In the genomic region with DNA sequence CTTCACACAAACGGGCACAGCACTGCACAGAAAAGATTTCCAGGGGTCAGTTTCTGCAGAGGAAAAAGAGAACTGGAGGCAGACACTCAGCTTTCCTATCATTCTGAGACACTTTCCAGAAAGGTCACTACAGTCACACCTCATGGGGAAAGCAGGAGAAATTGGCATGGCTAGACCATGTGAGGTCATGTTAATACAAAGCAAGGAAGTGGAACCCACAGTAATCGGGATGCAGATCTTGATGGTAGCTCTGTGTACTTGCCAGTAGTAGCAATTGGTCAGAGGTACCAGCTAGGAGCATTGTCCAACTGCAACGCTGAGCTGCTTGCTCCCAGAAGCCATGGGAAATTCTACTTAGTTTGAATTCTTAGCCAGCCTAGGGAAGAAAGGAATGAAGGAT, we compare ENCODE assay signal across 26 cellular contexts.
"Had no signal": no experiment of that assay in that cellular context is flagged by ENCODE, and none has a peak within 500 bp of the region (broad histone marks: within the 10 kb centered on the region; RNA-seq: fewer than 3 reads in every experiment).

No MANE protein-coding gene starts in this region.

- H3K4me3 ChIP-seq: heart left ventricle had no signal

- H3K27me3 ChIP-seq: brain microvascular endothelial cell, heart left ventricle had no signal

- H3K27ac ChIP-seq: brain microvascular endothelial cell, heart left ventricle, WERI-Rb-1 had no signal

- H3K36me3 ChIP-seq: brain microvascular endothelial cell, heart left ventricle, WERI-Rb-1 had no signal

- DNase-seq: activated B cell treated with CpG ODN at 0.5 μM for 24 hours; activated CD4-positive, alpha-beta T cell treated with anti-CD3 and anti-CD28 coated beads for 48 hours; activated CD4-positive, alpha-beta T cell treated with anti-CD3 and anti-CD28 coated beads, Interleukin-2, amount 50 U/mL, for 1 hour; activated CD4-positive, alpha-beta T cell treated with anti-CD3 and anti-CD28 coated beads, Interleukin-2, amount 50 U/mL, for 48 hours; activated CD8-positive, alpha-beta memory T cell treated with anti-CD3 and anti-CD28 coated beads for 24 hours; activated CD8-positive, alpha-beta T cell treated with anti-CD3 and anti-CD28 coated beads for 36 hours; activated effector memory CD4-positive, alpha-beta T cell treated with Interleukin-2 at 50 U/mL for 16 hours; activated gamma-delta T cell treated with Interleukin-2 at 50 U/mL for 16 hours; activated naive CD4-positive, alpha-beta T cell treated with anti-CD3 and anti-CD28 coated beads, Interleukin-2, amount 50 U/mL, for 16 hours; activated naive CD4-positive, alpha-beta T cell treated with Interleukin-2 at 50 U/mL for 16 hours; activated T-cell treated with anti-CD3 and anti-CD28 coated beads, Interleukin-2, amount 50 U/mL, for 4 hours; amniotic stem cell; anterior cingulate cortex; brain microvascular endothelial cell; cortex of kidney; effector CD8-positive, alpha-beta T cell; foreskin fibroblast; glutamatergic neuron; heart left ventricle; T-helper 1 cell; T-helper 17 cell; T1000; WERI-Rb-1 had no signal

- H3K4me1 ChIP-seq: heart left ventricle had no signal

- ATAC-seq: activated CD4-positive, CD25-positive, alpha-beta regulatory T cell treated with anti-CD3 and anti-CD28 coated beads, Interleukin-2, amount 50 U/mL, for 24 hours; activated CD8-positive, alpha-beta T cell treated with anti-CD3 and anti-CD28 coated beads for 36 hours; activated T-cell treated with anti-CD3 and anti-CD28 coated beads, Interleukin-2, amount 50 U/mL, for 4 hours; activated T-helper 17 cell treated with anti-CD3 and anti-CD28 coated beads, Interleukin-2, amount 50 U/mL, for 72 hours; esophagus mucosa; heart left ventricle; T-helper 17 cell had no signal
